13 cellular contexts compared by ENCODE assay signal in genomic region chr3:186938716-186939115, GRCh38. TPM values are rescaled to one million over a fixed set of nuclear protein-coding genes. Genes with fewer than 3 reads are reported as not detected.
DNase-seq lines count a peak whose midpoint lies in the region; ATAC-seq, FAIRE-seq and TF ChIP-seq lines count a peak whose summit lies in the region.
"Had no signal": no experiment of that assay in that cellular context is flagged by ENCODE, and none has a peak within 500 bp of the region (broad histone marks: within the 10 kb centered on the region; RNA-seq: fewer than 3 reads in every experiment).

No MANE protein-coding gene starts in this region.

- no peaks in the 10 kb centered on the region for H3K27me3 Mint-ChIP-seq in effector memory CD8-positive, alpha-beta T cell
- H3K27me3 Mint-ChIP-seq: activated T-cell treated with anti-CD3 and anti-CD28 coated beads, Interleukin-2, amount 50 U/mL, for 24 hours had no signal

- ATAC-seq in effector memory CD8-positive, alpha-beta T cell (replicated peaks), result no peak
- ATAC-seq in right lobe of liver (peak; percentile 39 to 76 (median 60)), HG03039 (IDR thresholded peaks at IDR 0.05; ENCODE audit: unreplicated experiment) (no peak)
- ATAC-seq: A549 had no signal

- TF ChIP-seq CTCF in right lobe of liver (IDR thresholded peaks at IDR 0.05), result no peak
- peak in 1 of 2 experiments; percentile 9 for TF ChIP-seq CTCF in tibial artery (IDR thresholded peaks at IDR 0.05)

- peaks cover 58% of the 10 kb centered on the region for H3K36me3 Mint-ChIP-seq in effector memory CD8-positive, alpha-beta T cell (ENCODE audit: insufficient read depth)

- H3K4me3 ChIP-seq in right lobe of liver (no peak overlapping the region), tibial artery (no peak overlapping the region)
- H3K4me3 ChIP-seq: A549, upper lobe of left lung had no signal

- H3K4me1 ChIP-seq in right lobe of liver, result no peaks in the 10 kb centered on the region
- peaks cover 3 to 68% (median 45%) of the 10 kb centered on the region in 4 donors for H3K4me1 ChIP-seq in tibial artery
- H3K4me1 ChIP-seq: A549 had no signal

- no peaks in the 10 kb centered on the region for H3K27me3 ChIP-seq in right lobe of liver
- no peaks in the 10 kb centered on the region for H3K27me3 ChIP-seq in tibial artery
- H3K27me3 ChIP-seq: upper lobe of left lung had no signal

- H3K4me1 Mint-ChIP-seq in effector memory CD8-positive, alpha-beta T cell (ENCODE audit: low read depth in 2 of 2), result peaks cover 46 to 70% of the 10 kb centered on the region in 2 donors

- peak; percentile 33 for DNase-seq in activated CD8-positive, alpha-beta memory T cell treated with anti-CD3 and anti-CD28 coated beads for 24 hours
- DNase-seq in activated CD8-positive, alpha-beta memory T cell treated with anti-CD3 and anti-CD28 coated beads, Interleukin-2, amount 50 U/mL, for 4 hours, result no peak
- DNase-seq in effector memory CD8-positive, alpha-beta T cell, result no peak
- DNase-seq in right lobe of liver, result no peak
- peak; percentile 58 to 86 for DNase-seq in tibial artery
- DNase-seq in cerebellar nuclear complex (lab: John Stamatoyannopoulos, UW), result no peak
- no peak for DNase-seq in GM12891 (ENCODE audit: insufficient read length, low spot score)
- DNase-seq: activated T-cell treated with anti-CD3 and anti-CD28 coated beads, Interleukin-2, amount 50 U/mL, for 24 hours; NCI-H524 treated with DMSO at 0.1 percent for 48 hours; upper lobe of left lung; WERI-Rb-1 had no signal

- WGBS in right lobe of liver (ENCODE audit: insufficient coverage, low coverage, low lambda C conversion rate, missing lambda C conversion rate), result 66% methylated on average over 5 of the region's 6 CpGs

- H3K36me3 ChIP-seq in right lobe of liver, result no peaks in the 10 kb centered on the region
- H3K36me3 ChIP-seq in tibial artery, result peaks cover 4 to 6% (median 5%) of the 10 kb centered on the region in 3 donors

- H3K27ac ChIP-seq in right lobe of liver, result no peak overlapping the region
- H3K27ac ChIP-seq in tibial artery, result peak overlapping the region; percentile 84 to 87
- H3K27ac ChIP-seq: A549, WERI-Rb-1 had no signal

- H3K4me3 Mint-ChIP-seq in effector memory CD8-positive, alpha-beta T cell, result no peak overlapping the region
- H3K4me3 Mint-ChIP-seq: activated T-cell treated with anti-CD3 and anti-CD28 coated beads, Interleukin-2, amount 50 U/mL, for 24 hours had no signal

- H3K9me3 ChIP-seq in right lobe of liver, result no peaks in the 10 kb centered on the region
- H3K9me3 ChIP-seq in tibial artery, result no peaks in the 10 kb centered on the region
- H3K9me3 ChIP-seq: A549, upper lobe of left lung had no signal

- peak overlapping the region; percentile 44 to 70 for H3K27ac Mint-ChIP-seq in effector memory CD8-positive, alpha-beta T cell
- H3K27ac Mint-ChIP-seq: activated T-cell treated with anti-CD3 and anti-CD28 coated beads, Interleukin-2, amount 50 U/mL, for 24 hours had no signal

- TF ChIP-seq POLR2A in right lobe of liver (IDR thresholded peaks at IDR 0.05) (no peak), GM12891 (IDR thresholded peaks at IDR 0.05; ENCODE audit: low read depth, low read length) (no peak)

- intact Hi-C loops in right lobe of liver (cut with DNase I) (no loop called here), tibial artery (cut with DNase I; ENCODE audit: low total_unique reads) (loop anchor here (10.0 kb wide), 2 partner anchors 114 to 166 kb away; no protein-coding TSS in a partner anchor)

- no peak for FAIRE-seq in GM12891 (lab: Jason Lieb, UNC)
- FAIRE-seq: A549 had no signal

- H3K9me3 Mint-ChIP-seq in effector memory CD8-positive, alpha-beta T cell, result no peaks in the 10 kb centered on the region

TF ChIP-seq in GM12891, 5 proteins besides CTCF, POLR2A, EP300 and RAD21:
- no peak for TF ChIP-seq SPI1 (IDR thresholded peaks at IDR 0.05; ENCODE audit: low read depth, low read length)
- TF ChIP-seq POU2F2 (IDR thresholded peaks at IDR 0.05; ENCODE audit: low read depth, low read length), result no peak
- no peak for TF ChIP-seq POLR2AphosphoS5 (IDR thresholded peaks at IDR 0.05; ENCODE audit: low read depth, low read length)
- no peak for TF ChIP-seq TAF1 (IDR thresholded peaks at IDR 0.05; ENCODE audit: low read depth, low read length)
- TF ChIP-seq PAX5 (IDR thresholded peaks at IDR 0.05; ENCODE audit: insufficient read depth, low read length, severe bottlenecking), result no peak

RNA-seq across cellular contexts. Expression of gene ST6GAL1, which starts 8.4 kb away (rescaled TPM):
- 100 to 1,000 TPM; 389 to 574 (median 483) TPM for total RNA-seq in right lobe of liver
- 85.5 TPM for polyA plus RNA-seq in GM12891 (2012; ENCODE audit: low read depth, missing spikeins)

Comparison
In these comparisons a context has a peak if more than half of its experiments do, and no peak if none do; other contexts are left out.
1. DNase-seq: peak in activated CD8-positive, alpha-beta memory T cell treated with anti-CD3 and anti-CD28 coated beads for 24 hours (single experiment) and tibial artery (2 of 2); none in activated CD8-positive, alpha-beta memory T cell treated with anti-CD3 and anti-CD28 coated beads, Interleukin-2, amount 50 U/mL, for 4 hours (single experiment), effector memory CD8-positive, alpha-beta T cell (0 of 3), right lobe of liver (0 of 3), cerebellar nuclear complex (0 of 2) and GM12891 (single experiment).
2. ATAC-seq: peak in right lobe of liver (4 of 4); none in effector memory CD8-positive, alpha-beta T cell (single experiment) and HG03039 (single experiment).
3. H3K27ac ChIP-seq: peak in tibial artery (2 of 2); none in right lobe of liver (0 of 3).